1 cellular context compared by ENCODE assay signal in genomic region chr1:220094016-220094911, GRCh38.
TF ChIP-seq lines count a peak whose summit lies in the region.

TSS of gene IARS2 (plus strand) at chr1:220094132. CDS start at chr1:220094217, 85 bp downstream.

TF ChIP-seq in WTC11, 78 proteins besides CTCF, POLR2A, EP300 and RAD21 (continued from another document):
- TF ChIP-seq ATF2 (CRISPR knock-in tag; IDR thresholded peaks at IDR 0.05; ENCODE audit: borderline replicate concordance, low read depth) = no peak
- TF ChIP-seq ZNF423 (CRISPR knock-in tag; IDR thresholded peaks at IDR 0.05) = 0 out of 2 replicates have a peak, but pooled peaks have one; percentile 14
- TF ChIP-seq SMAD3 (CRISPR knock-in tag; IDR thresholded peaks at IDR 0.05; ENCODE audit: borderline replicate concordance) = 0 out of 2 replicates have a peak, but pooled peaks have one; percentile 13
- peak; percentile 68; the same call in 1 of the 2 replicates for TF ChIP-seq E2F5 (CRISPR knock-in tag; IDR thresholded peaks at IDR 0.05)
- TF ChIP-seq ETV6 (CRISPR knock-in tag; IDR thresholded peaks at IDR 0.05) = peak; percentile 90
- TF ChIP-seq KAT7 (CRISPR knock-in tag; IDR thresholded peaks at IDR 0.05; ENCODE audit: borderline replicate concordance) = 0 out of 2 replicates have a peak, but pooled peaks have one; percentile 89
- peak; percentile 51; the same call in 1 of the 2 replicates for TF ChIP-seq TEAD1 (CRISPR knock-in tag; IDR thresholded peaks at IDR 0.05)
- TF ChIP-seq CREB1 (CRISPR knock-in tag; IDR thresholded peaks at IDR 0.05) = 0 out of 2 replicates have a peak, but pooled peaks have one; percentile 20
- no peak for TF ChIP-seq MYBL2 (CRISPR knock-in tag; IDR thresholded peaks at IDR 0.05)
- TF ChIP-seq HMGXB4 (CRISPR knock-in tag; IDR thresholded peaks at IDR 0.05) = peak; percentile 88
